In genomic region chr10:17033529-17034250, GRCh38 we compare ENCODE assay signal across 17 cellular contexts.
DNase-seq lines count a peak whose midpoint lies in the region; ATAC-seq and TF ChIP-seq lines count a peak whose summit lies in the region.
"Had no signal": no experiment of that assay in that cellular context is flagged by ENCODE, and none has a peak within 500 bp of the region (broad histone marks: within the 10 kb centered on the region; RNA-seq: fewer than 3 reads in every experiment).

No MANE protein-coding gene starts in this region.

- H3K27ac Mint-ChIP-seq in CD4-positive, alpha-beta memory T cell: peak overlapping the region in 6 of 7 donors; percentile 52 to 95 (median 89)
- peak overlapping the region; percentile 59 to 77 for H3K27ac Mint-ChIP-seq in natural killer cell

- ATAC-seq in natural killer cell (no peak), HG03039 (IDR thresholded peaks at IDR 0.05; ENCODE audit: unreplicated experiment) (no peak)
- ATAC-seq: GM12878, heart right ventricle had no signal

- CTCF ChIA-PET in CD4-positive, alpha-beta memory T cell (lab: Charles Lee; ENCODE audit: partially characterized antibody): no interaction called here

- H3K27ac ChIP-seq in CD4-positive, alpha-beta memory T cell (ENCODE audit: low read depth, low read length): peak overlapping the region; percentile 36
- peak overlapping the region; percentile 68 for H3K27ac ChIP-seq in KOPT-K1 (ENCODE audit: low read depth, low read length, poor library complexity, severe bottlenecking)
- H3K27ac ChIP-seq in caudate nucleus (ENCODE audit: low read depth, low read length): no peak overlapping the region
- H3K27ac ChIP-seq: C4-2B, cardiac muscle cell, heart right ventricle, WERI-Rb-1 had no signal

- no peaks in the 10 kb centered on the region for H3K9me3 Mint-ChIP-seq in CD4-positive, alpha-beta memory T cell
- H3K9me3 Mint-ChIP-seq in natural killer cell: no peaks in the 10 kb centered on the region

- no peak overlapping the region for H3K4me3 ChIP-seq in CD4-positive, alpha-beta memory T cell (ENCODE audit: low read length in 2 of 2)
- no peak overlapping the region for H3K4me3 ChIP-seq in choroid plexus epithelial cell (ENCODE audit: low read depth, low read length)
- H3K4me3 ChIP-seq: cardiac muscle cell, GM12878, heart right ventricle had no signal

- peak overlapping the region in 3 of 8 donors; percentile 12 to 44 (median 22) for H3K4me3 Mint-ChIP-seq in CD4-positive, alpha-beta memory T cell
- H3K4me3 Mint-ChIP-seq in natural killer cell: no peak overlapping the region

- POLR2A ChIA-PET in CD4-positive, alpha-beta memory T cell (lab: Charles Lee; ENCODE audit: partially characterized antibody): interaction anchor here (0.7 kb wide), 1 partner anchor 10 kb away, joined by 3 read pairs; no protein-coding TSS in a partner anchor

- DNase-seq in CD4-positive, alpha-beta memory T cell: no peak
- DNase-seq in choroid plexus epithelial cell (ENCODE audit: low read depth): peak; percentile 67
- no peak for DNase-seq in natural killer cell
- DNase-seq in caudate nucleus (lab: John Stamatoyannopoulos, UW): no peak
- DNase-seq in activated CD4-positive, CD25-positive, alpha-beta regulatory T cell treated with anti-CD3 and anti-CD28 coated beads, Interleukin-2, amount 50 U/mL, for 72 hours: no peak
- DNase-seq: activated CD8-positive, alpha-beta memory T cell treated with anti-CD3 and anti-CD28 coated beads, Interleukin-2, amount 50 U/mL, for 4 hours; activated naive CD4-positive, alpha-beta T cell; heart right ventricle; posterior cingulate gyrus; small intestine; stimulated activated naive CD4-positive, alpha-beta T cell treated with Interleukin-2 at 50 U/mL for 16 hours; WERI-Rb-1 had no signal

- H3K9me3 ChIP-seq in CD4-positive, alpha-beta memory T cell (ENCODE audit: control insufficient read depth in 1 of 2, low read length in 2 of 2): no peaks in the 10 kb centered on the region
- H3K9me3 ChIP-seq in KOPT-K1 (ENCODE audit: insufficient read depth, low read length, poor library complexity, severe bottlenecking): no peaks in the 10 kb centered on the region
- H3K9me3 ChIP-seq: heart right ventricle had no signal

- TF ChIP-seq CTCF in choroid plexus epithelial cell (conservative IDR thresholded peaks at IDR 0.05; ENCODE audit: low read depth, low read length) (no peak), natural killer cell (IDR thresholded peaks at IDR 0.05) (no peak)

- H3K36me3 Mint-ChIP-seq in CD4-positive, alpha-beta memory T cell: peaks cover 0 to 2% of the 10 kb centered on the region in 2 donors
- no peaks in the 10 kb centered on the region for H3K36me3 Mint-ChIP-seq in natural killer cell

- H3K4me1 ChIP-seq in CD4-positive, alpha-beta memory T cell (ENCODE audit: insufficient read depth, low read length): peaks cover 50% of the 10 kb centered on the region

- no peaks in the 10 kb centered on the region for H3K27me3 ChIP-seq in CD4-positive, alpha-beta memory T cell (ENCODE audit: insufficient read depth, low read length)
- H3K27me3 ChIP-seq: cardiac muscle cell, heart right ventricle had no signal

- no peaks in the 10 kb centered on the region for H3K27me3 Mint-ChIP-seq in CD4-positive, alpha-beta memory T cell
- no peaks in the 10 kb centered on the region for H3K27me3 Mint-ChIP-seq in natural killer cell (ENCODE audit: low read depth in 2 of 2)

- H3K4me1 Mint-ChIP-seq in CD4-positive, alpha-beta memory T cell: peaks cover 30 to 59% (median 47%) of the 10 kb centered on the region in 4 donors
- H3K4me1 Mint-ChIP-seq in natural killer cell: peaks cover 42 to 44% of the 10 kb centered on the region in 2 donors

- intact Hi-C loops in CD4-positive, alpha-beta memory T cell (cut with micrococcal nuclease): no loop called here
- intact Hi-C loops in natural killer cell (cut with micrococcal nuclease): loop anchor here (5.0 kb wide), 1 partner anchor 36 kb away; no protein-coding TSS in a partner anchor

- H3K36me3 ChIP-seq in CD4-positive, alpha-beta memory T cell (ENCODE audit: insufficient read depth, low read length): no peaks in the 10 kb centered on the region
- H3K36me3 ChIP-seq in KOPT-K1 (ENCODE audit: insufficient read depth, low read length): no peaks in the 10 kb centered on the region
- H3K36me3 ChIP-seq: cardiac muscle cell, heart right ventricle, WERI-Rb-1 had no signal
